In genomic region chr6:139029470-139030210, GRCh38 we compare ENCODE assay signal across 1 cellular context.
A peak's percentile ranks its signal among the peaks of the same experiment; 100 is the strongest.
TF ChIP-seq lines count a peak whose summit lies in the region.

No MANE protein-coding gene starts in this region.

TF ChIP-seq in GM12878, 131 proteins besides CTCF, POLR2A, EP300 and RAD21 (continued from another document and continues in another):
- TF ChIP-seq, protein P1, sequence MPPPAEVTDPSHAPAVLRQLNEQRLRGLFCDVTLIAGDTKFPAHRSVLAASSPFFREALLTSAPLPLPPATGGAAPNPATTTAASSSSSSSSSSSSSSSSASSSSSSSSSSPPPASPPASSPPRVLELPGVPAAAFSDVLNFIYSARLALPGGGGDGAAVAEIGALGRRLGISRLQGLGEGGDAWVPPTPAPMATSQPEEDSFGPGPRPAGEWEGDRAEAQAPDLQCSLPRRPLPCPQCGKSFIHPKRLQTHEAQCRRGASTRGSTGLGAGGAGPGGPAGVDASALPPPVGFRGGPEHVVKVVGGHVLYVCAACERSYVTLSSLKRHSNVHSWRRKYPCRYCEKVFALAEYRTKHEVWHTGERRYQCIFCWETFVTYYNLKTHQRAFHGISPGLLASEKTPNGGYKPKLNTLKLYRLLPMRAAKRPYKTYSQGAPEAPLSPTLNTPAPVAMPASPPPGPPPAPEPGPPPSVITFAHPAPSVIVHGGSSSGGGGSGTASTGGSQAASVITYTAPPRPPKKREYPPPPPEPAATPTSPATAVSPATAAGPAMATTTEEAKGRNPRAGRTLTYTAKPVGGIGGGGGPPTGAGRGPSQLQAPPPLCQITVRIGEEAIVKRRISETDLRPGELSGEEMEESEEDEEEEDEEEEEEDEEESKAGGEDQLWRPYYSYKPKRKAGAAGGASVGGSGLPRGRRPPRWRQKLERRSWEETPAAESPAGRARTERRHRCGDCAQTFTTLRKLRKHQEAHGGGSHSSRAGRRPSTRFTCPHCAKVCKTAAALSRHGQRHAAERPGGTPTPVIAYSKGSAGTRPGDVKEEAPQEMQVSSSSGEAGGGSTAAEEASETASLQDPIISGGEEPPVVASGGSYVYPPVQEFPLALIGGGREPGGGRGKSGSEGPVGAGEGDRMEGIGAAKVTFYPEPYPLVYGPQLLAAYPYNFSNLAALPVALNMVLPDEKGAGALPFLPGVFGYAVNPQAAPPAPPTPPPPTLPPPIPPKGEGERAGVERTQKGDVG (CRISPR knock-in tag; IDR thresholded peaks at IDR 0.05) = no peak
- TF ChIP-seq BHLHE40 (IDR thresholded peaks at IDR 0.05; ENCODE audit: borderline replicate concordance in 1 of 2, low read depth in 2 of 2, low read length in 1 of 2) (peak; percentile 61 to 84; a peak in 2 of 4 replicates), ZSCAN29 (IDR thresholded peaks at IDR 0.05) (no peak), PAX8 (IDR thresholded peaks at IDR 0.05) (no peak), STAT3 (IDR thresholded peaks at IDR 0.05; ENCODE audit: low read depth, low read length) (no peak), HDAC2 (IDR thresholded peaks at IDR 0.05) (no peak), NKRF (conservative IDR thresholded peaks at IDR 0.05) (no peak), TCF12 (IDR thresholded peaks at IDR 0.05; ENCODE audit: low read depth, low read length) (0 out of 2 replicates have a peak, but pooled peaks have one; percentile 59), NR2C2 (IDR thresholded peaks at IDR 0.05; ENCODE audit: borderline replicate concordance, control insufficient read depth, insufficient read length, low read depth) (peak; percentile 71), IKZF2 (IDR thresholded peaks at IDR 0.05) (peak in 1 of 2 experiments; percentile 8; a peak in 1 of 4 replicates), KAT2A (conservative IDR thresholded peaks at IDR 0.05; ENCODE audit: control insufficient read depth, low read depth, low read length) (no peak), MXI1 (IDR thresholded peaks at IDR 0.05; ENCODE audit: low read depth, low read length) (peak; percentile 53), YY1 (IDR thresholded peaks at IDR 0.05; ENCODE audit: low read depth, low read length) (no peak), NBN (IDR thresholded peaks at IDR 0.05) (0 out of 2 replicates have a peak, but pooled peaks have one; percentile 60), ZBTB11 (CRISPR knock-in tag; IDR thresholded peaks at IDR 0.05) (no peak), ZNF207 (IDR thresholded peaks at IDR 0.05; ENCODE audit: borderline replicate concordance) (no peak), NR2C1 (IDR thresholded peaks at IDR 0.05) (peak; percentile 86), RELB (IDR thresholded peaks at IDR 0.05; ENCODE audit: low read depth) (0 out of 2 replicates have a peak, but pooled peaks have one; percentile 26), ETV6 (conservative IDR thresholded peaks at IDR 0.05 in 1 of 2, IDR thresholded peaks at IDR 0.05 in 1 of 2; ENCODE audit: borderline replicate concordance in 1 of 2, low read depth in 1 of 2) (peak in 1 of 2 experiments; percentile 23; a peak in 1 of 4 replicates), POU2F2 (IDR thresholded peaks at IDR 0.05; ENCODE audit: borderline replicate concordance, low read depth, low read length) (no peak), NR2F1 (conservative IDR thresholded peaks at IDR 0.05) (peak; percentile 98), CBFB (IDR thresholded peaks at IDR 0.05; ENCODE audit: low read depth) (no peak), ZZZ3 (IDR thresholded peaks at IDR 0.05; ENCODE audit: control insufficient read depth, insufficient read length, low read depth) (no peak), EZH2 (IDR thresholded peaks at IDR 0.05; ENCODE audit: borderline replicate concordance, control insufficient read depth, low read depth, low read length) (no peak), MEF2B (IDR thresholded peaks at IDR 0.05; ENCODE audit: partially characterized antibody, poor library complexity, severe bottlenecking) (no peak), ZNF622 (IDR thresholded peaks at IDR 0.05) (no peak), WRNIP1 (IDR thresholded peaks at IDR 0.05; ENCODE audit: borderline replicate concordance, low read depth, low read length) (no peak), CREM (IDR thresholded peaks at IDR 0.05; ENCODE audit: low read depth) (no peak)
- TF ChIP-seq, protein P2, sequence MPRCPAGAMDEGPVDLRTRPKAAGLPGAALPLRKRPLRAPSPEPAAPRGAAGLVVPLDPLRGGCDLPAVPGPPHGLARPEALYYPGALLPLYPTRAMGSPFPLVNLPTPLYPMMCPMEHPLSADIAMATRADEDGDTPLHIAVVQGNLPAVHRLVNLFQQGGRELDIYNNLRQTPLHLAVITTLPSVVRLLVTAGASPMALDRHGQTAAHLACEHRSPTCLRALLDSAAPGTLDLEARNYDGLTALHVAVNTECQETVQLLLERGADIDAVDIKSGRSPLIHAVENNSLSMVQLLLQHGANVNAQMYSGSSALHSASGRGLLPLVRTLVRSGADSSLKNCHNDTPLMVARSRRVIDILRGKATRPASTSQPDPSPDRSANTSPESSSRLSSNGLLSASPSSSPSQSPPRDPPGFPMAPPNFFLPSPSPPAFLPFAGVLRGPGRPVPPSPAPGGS (IDR thresholded peaks at IDR 0.05; ENCODE audit: borderline replicate concordance, insufficient read depth, low read depth, low read length, poor library complexity, severe bottlenecking) = no peak
- TF ChIP-seq, protein P3, sequence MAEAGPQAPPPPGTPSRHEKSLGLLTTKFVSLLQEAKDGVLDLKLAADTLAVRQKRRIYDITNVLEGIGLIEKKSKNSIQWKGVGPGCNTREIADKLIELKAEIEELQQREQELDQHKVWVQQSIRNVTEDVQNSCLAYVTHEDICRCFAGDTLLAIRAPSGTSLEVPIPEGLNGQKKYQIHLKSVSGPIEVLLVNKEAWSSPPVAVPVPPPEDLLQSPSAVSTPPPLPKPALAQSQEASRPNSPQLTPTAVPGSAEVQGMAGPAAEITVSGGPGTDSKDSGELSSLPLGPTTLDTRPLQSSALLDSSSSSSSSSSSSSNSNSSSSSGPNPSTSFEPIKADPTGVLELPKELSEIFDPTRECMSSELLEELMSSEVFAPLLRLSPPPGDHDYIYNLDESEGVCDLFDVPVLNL (IDR thresholded peaks at IDR 0.05; ENCODE audit: low read depth, low read length) = no peak
- TF ChIP-seq, protein P4, sequence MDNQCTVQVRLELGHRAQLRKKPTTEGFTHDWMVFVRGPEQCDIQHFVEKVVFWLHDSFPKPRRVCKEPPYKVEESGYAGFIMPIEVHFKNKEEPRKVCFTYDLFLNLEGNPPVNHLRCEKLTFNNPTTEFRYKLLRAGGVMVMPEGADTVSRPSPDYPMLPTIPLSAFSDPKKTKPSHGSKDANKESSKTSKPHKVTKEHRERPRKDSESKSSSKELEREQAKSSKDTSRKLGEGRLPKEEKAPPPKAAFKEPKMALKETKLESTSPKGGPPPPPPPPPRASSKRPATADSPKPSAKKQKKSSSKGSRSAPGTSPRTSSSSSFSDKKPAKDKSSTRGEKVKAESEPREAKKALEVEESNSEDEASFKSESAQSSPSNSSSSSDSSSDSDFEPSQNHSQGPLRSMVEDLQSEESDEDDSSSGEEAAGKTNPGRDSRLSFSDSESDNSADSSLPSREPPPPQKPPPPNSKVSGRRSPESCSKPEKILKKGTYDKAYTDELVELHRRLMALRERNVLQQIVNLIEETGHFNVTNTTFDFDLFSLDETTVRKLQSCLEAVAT (IDR thresholded peaks at IDR 0.05) = 0 out of 2 replicates have a peak, but pooled peaks have one; percentile 55
- TF ChIP-seq, protein P5, sequence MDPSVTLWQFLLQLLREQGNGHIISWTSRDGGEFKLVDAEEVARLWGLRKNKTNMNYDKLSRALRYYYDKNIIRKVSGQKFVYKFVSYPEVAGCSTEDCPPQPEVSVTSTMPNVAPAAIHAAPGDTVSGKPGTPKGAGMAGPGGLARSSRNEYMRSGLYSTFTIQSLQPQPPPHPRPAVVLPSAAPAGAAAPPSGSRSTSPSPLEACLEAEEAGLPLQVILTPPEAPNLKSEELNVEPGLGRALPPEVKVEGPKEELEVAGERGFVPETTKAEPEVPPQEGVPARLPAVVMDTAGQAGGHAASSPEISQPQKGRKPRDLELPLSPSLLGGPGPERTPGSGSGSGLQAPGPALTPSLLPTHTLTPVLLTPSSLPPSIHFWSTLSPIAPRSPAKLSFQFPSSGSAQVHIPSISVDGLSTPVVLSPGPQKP (IDR thresholded peaks at IDR 0.05; ENCODE audit: low read depth, low read length) = peak; percentile 82
- TF ChIP-seq, protein P6, sequence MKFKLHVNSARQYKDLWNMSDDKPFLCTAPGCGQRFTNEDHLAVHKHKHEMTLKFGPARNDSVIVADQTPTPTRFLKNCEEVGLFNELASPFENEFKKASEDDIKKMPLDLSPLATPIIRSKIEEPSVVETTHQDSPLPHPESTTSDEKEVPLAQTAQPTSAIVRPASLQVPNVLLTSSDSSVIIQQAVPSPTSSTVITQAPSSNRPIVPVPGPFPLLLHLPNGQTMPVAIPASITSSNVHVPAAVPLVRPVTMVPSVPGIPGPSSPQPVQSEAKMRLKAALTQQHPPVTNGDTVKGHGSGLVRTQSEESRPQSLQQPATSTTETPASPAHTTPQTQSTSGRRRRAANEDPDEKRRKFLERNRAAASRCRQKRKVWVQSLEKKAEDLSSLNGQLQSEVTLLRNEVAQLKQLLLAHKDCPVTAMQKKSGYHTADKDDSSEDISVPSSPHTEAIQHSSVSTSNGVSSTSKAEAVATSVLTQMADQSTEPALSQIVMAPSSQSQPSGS (IDR thresholded peaks at IDR 0.05; ENCODE audit: low read length) = no peak; the same call in 1 of the 2 replicates
- TF ChIP-seq, protein P7, sequence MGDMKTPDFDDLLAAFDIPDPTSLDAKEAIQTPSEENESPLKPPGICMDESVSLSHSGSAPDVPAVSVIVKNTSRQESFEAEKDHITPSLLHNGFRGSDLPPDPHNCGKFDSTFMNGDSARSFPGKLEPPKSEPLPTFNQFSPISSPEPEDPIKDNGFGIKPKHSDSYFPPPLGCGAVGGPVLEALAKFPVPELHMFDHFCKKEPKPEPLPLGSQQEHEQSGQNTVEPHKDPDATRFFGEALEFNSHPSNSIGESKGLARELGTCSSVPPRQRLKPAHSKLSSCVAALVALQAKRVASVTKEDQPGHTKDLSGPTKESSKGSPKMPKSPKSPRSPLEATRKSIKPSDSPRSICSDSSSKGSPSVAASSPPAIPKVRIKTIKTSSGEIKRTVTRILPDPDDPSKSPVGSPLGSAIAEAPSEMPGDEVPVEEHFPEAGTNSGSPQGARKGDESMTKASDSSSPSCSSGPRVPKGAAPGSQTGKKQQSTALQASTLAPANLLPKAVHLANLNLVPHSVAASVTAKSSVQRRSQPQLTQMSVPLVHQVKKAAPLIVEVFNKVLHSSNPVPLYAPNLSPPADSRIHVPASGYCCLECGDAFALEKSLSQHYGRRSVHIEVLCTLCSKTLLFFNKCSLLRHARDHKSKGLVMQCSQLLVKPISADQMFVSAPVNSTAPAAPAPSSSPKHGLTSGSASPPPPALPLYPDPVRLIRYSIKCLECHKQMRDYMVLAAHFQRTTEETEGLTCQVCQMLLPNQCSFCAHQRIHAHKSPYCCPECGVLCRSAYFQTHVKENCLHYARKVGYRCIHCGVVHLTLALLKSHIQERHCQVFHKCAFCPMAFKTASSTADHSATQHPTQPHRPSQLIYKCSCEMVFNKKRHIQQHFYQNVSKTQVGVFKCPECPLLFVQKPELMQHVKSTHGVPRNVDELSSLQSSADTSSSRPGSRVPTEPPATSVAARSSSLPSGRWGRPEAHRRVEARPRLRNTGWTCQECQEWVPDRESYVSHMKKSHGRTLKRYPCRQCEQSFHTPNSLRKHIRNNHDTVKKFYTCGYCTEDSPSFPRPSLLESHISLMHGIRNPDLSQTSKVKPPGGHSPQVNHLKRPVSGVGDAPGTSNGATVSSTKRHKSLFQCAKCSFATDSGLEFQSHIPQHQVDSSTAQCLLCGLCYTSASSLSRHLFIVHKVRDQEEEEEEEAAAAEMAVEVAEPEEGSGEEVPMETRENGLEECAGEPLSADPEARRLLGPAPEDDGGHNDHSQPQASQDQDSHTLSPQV (IDR thresholded peaks at IDR 0.05) = no peak
